Comparison of ENCODE assay signal across 9 cellular contexts in the genomic region with DNA sequence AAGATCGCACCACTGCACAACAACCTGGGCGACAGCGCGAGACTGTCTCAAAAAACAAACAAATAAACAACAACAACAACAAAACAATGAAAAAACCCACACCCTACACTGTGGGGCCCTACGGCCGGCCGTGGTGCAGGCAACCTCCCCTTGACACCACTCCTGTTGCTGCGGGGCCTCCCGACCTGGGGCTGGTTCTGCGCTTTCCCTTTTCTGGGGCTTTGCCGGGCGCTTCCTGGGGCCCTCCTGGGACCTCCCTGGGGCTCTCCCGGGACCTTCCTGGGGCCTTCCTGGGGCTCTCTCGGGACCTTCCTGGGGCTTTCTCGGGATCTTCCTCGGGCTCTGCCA. TPM values are rescaled to one million over a fixed set of nuclear protein-coding genes. Genes with fewer than 3 reads are reported as not detected.
DNase-seq lines count a peak whose midpoint lies in the region; ATAC-seq and TF ChIP-seq lines count a peak whose summit lies in the region.
"Had no signal": no experiment of that assay in that cellular context is flagged by ENCODE, and none has a peak within 500 bp of the region (broad histone marks: within the 10 kb centered on the region; RNA-seq: fewer than 3 reads in every experiment).

No MANE protein-coding gene starts in this region.

- H3K36me3 ChIP-seq in Karpas-422 (ENCODE audit: insufficient read depth, low read length): no peaks in the 10 kb centered on the region
- H3K36me3 ChIP-seq: uterus had no signal

- no peaks in the 10 kb centered on the region for H3K79me2 ChIP-seq in Karpas-422 (ENCODE audit: low read length)

- ATAC-seq in GM18511 (IDR thresholded peaks at IDR 0.05; ENCODE audit: unreplicated experiment) (peak; percentile 47), GM21786 (IDR thresholded peaks at IDR 0.05; ENCODE audit: unreplicated experiment) (peak; percentile 39), omental fat pad (ENCODE audit: low FRiP score) (no peak)

- no peak overlapping the region for H3K27ac ChIP-seq in Karpas-422 (ENCODE audit: low read length)
- H3K27ac ChIP-seq: uterus had no signal

- no peaks in the 10 kb centered on the region for H3K9me3 ChIP-seq in Karpas-422 (ENCODE audit: low read length)
- H3K9me3 ChIP-seq: uterus had no signal

- DNase-seq in Karpas-422: no peak
- peak; percentile 74 for DNase-seq in mesenteric fat pad (ENCODE audit: low spot score)
- DNase-seq in NCI-H774 (lab: John Stamatoyannopoulos, UW): no peak
- DNase-seq in NCI-H1092 (lab: John Stamatoyannopoulos, UW): no peak
- DNase-seq in SK-N-DZ (ENCODE audit: low spot score): no peak
- no peak for DNase-seq in omental fat pad (ENCODE audit: low spot score)

- H4K20me1 ChIP-seq in Karpas-422 (ENCODE audit: insufficient read depth, low read depth, low read length): no peaks in the 10 kb centered on the region

- H3K9me2 ChIP-seq in Karpas-422 (replicated peaks; ENCODE audit: insufficient read depth, low read length): no peaks in the 10 kb centered on the region

- H3K4me2 ChIP-seq in Karpas-422 (ENCODE audit: low read depth, low read length, poor library complexity, severe bottlenecking): peak overlapping the region; percentile 73

- TF ChIP-seq CTCF in omental fat pad (IDR thresholded peaks at IDR 0.05): no peak

- no peaks in the 10 kb centered on the region for H3K27me3 ChIP-seq in Karpas-422 (ENCODE audit: low read length)
- H3K27me3 ChIP-seq: uterus had no signal

- H2AFZ ChIP-seq in Karpas-422 (ENCODE audit: low read length): peak overlapping the region; percentile 53; the same call in 1 of the 2 replicates

- peak overlapping the region; percentile 56; the same call in 1 of the 2 replicates for H3K4me3 ChIP-seq in Karpas-422 (ENCODE audit: low read length)

- peaks cover 6% of the 10 kb centered on the region for H3K4me1 ChIP-seq in Karpas-422 (ENCODE audit: low read length)

- H3K9ac ChIP-seq in Karpas-422 (ENCODE audit: low read length): peak overlapping the region; percentile 70; the same call in 1 of the 2 replicates

RNA-seq across cellular contexts. Expression of a gene that starts 46.6 kb away (rescaled TPM):
- 201 and 249 TPM in 2 replicates for total RNA-seq in Karpas-422 (2014; rRNA removed; shearing (Covaris generic); ENCODE audit: low replicate concordance)
- total RNA-seq in mesenteric fat pad (43.6 TPM), omental fat pad (100 to 1,000 TPM in 2 of 4 donors, 10 to 100 TPM in 2; 85.6 to 244 (median 107) TPM)
- polyA plus RNA-seq in SK-N-DZ (2014; cell fraction: cytosol; rRNA removed): 59.3 and 60.9 TPM in 2 replicates
- polyA plus RNA-seq in SK-N-DZ (2014; cell fraction: nucleus; rRNA removed): 47.2 and 56.0 TPM in 2 replicates
